ENCODE assay signal across 15 cellular contexts in genomic region chrX:115030635-115031034, GRCh38. TPM values are rescaled to one million over a fixed set of nuclear protein-coding genes. Genes with fewer than 3 reads are reported as not detected.
DNase-seq lines count a peak whose midpoint lies in the region; TF ChIP-seq lines count a peak whose summit lies in the region.
"Had no signal": no experiment of that assay in that cellular context is flagged by ENCODE, and none has a peak within 500 bp of the region (broad histone marks: within the 10 kb centered on the region; RNA-seq: fewer than 3 reads in every experiment).

No MANE protein-coding gene starts in this region.

- no peak for TF ChIP-seq CTCF in epithelial cell of esophagus (IDR thresholded peaks at IDR 0.05; ENCODE audit: insufficient read depth, low read depth, low read length, missing control alignments)
- no peak for TF ChIP-seq CTCF in stomach (IDR thresholded peaks at IDR 0.05)
- no peak for TF ChIP-seq CTCF in lower leg skin (IDR thresholded peaks at IDR 0.05)
- TF ChIP-seq CTCF in esophagus muscularis mucosa (IDR thresholded peaks at IDR 0.05), result no peak

- H3K27ac ChIP-seq in stomach (peak overlapping the region in 1 of 5 donors; percentile 44), esophagus muscularis mucosa (replicated peaks in 1 of 4) (no peak overlapping the region)

- 24 to 64% (median 41%) methylated on average over 2 of the region's 2 CpGs for WGBS in stomach, 5 donors
- WGBS in lower leg skin, 2 donors, result 21 to 48% methylated on average over 2 of the region's 2 CpGs
- WGBS in esophagus muscularis mucosa, result 71% methylated on average over 2 of the region's 2 CpGs

- no peaks in the 10 kb centered on the region for H3K36me3 ChIP-seq in stomach
- no peaks in the 10 kb centered on the region for H3K36me3 ChIP-seq in esophagus muscularis mucosa

- H3K9me3 ChIP-seq in stomach (no peaks in the 10 kb centered on the region), esophagus muscularis mucosa (no peaks in the 10 kb centered on the region)

- H3K4me1 ChIP-seq in stomach, result no peaks in the 10 kb centered on the region
- peaks cover 0 to 13% (median 4%) of the 10 kb centered on the region in 4 donors for H3K4me1 ChIP-seq in esophagus muscularis mucosa

- TF ChIP-seq POLR2A in stomach (IDR thresholded peaks at IDR 0.05) (no peak), lower leg skin (IDR thresholded peaks at IDR 0.05) (no peak), esophagus muscularis mucosa (IDR thresholded peaks at IDR 0.05; ENCODE audit: low read depth) (no peak)

- intact Hi-C loops in stomach (cut with DNase I; ENCODE audit: low total_unique reads) (no loop called here), lower leg skin (cut with DNase I; ENCODE audit: low total_unique reads) (no loop called here), esophagus muscularis mucosa (cut with DNase I) (no loop called here)

- no peaks in the 10 kb centered on the region for H3K27me3 ChIP-seq in stomach
- H3K27me3 ChIP-seq in esophagus muscularis mucosa, result peaks cover 0 to 4% (median 0%) of the 10 kb centered on the region in 4 donors

- DNase-seq in DMS79 treated with DMSO at 0.1 percent for 48 hours (lab: John Stamatoyannopoulos, UW) (peak; percentile 50), NCI-H510A (lab: John Stamatoyannopoulos, UW) (peak; percentile 53), epithelial cell of esophagus (ENCODE audit: low read depth) (peak; percentile 94), stomach (peak; percentile 27), lower leg skin (ENCODE audit: low spot score in 2 of 2) (no peak), esophagus muscularis mucosa (ENCODE audit: extremely low spot score) (no peak), NCI-H2171 (lab: John Stamatoyannopoulos, UW) (no peak)
- DNase-seq: activated CD4-positive, alpha-beta T cell treated with anti-CD3 and anti-CD28 coated beads for 4 hours; amniotic stem cell; CD4-positive, alpha-beta T cell; NCI-H1930; stimulated activated CD4-positive, alpha-beta T cell treated with anti-CD3 and anti-CD28 coated beads, Interleukin-4, amount 100 ng/mL, for 1 hour; T-helper 2 cell had no signal

- TF ChIP-seq EP300 in stomach (IDR thresholded peaks at IDR 0.05) (no peak), esophagus muscularis mucosa (IDR thresholded peaks at IDR 0.05) (no peak)

- H3K4me3 ChIP-seq in epithelial cell of esophagus (ENCODE audit: low read length), result no peak overlapping the region
- H3K4me3 ChIP-seq in stomach, result no peak overlapping the region
- H3K4me3 ChIP-seq in lower leg skin (ENCODE audit: low read depth, poor library complexity, severe bottlenecking), result no peak overlapping the region
- H3K4me3 ChIP-seq in esophagus muscularis mucosa, result no peak overlapping the region
- H3K4me3 ChIP-seq: K562 had no signal

RNA-seq across cellular contexts. Expression of gene IL13RA2, which starts 13.2 kb away (rescaled TPM):
- total RNA-seq in stomach (1 to 10 TPM in 1 of 5 donors, under 1 TPM in 1, not detected in 3; 0.55 to 1.7 TPM), lower leg skin (1 to 10 TPM in 1 of 4 donors, under 1 TPM in 1, not detected in 2; 0.29 to 1.5 TPM), esophagus muscularis mucosa (under 1 TPM in 3 of 4 donors, not detected in 1; 0.33 to 0.52 (median 0.39) TPM)
- polyA plus RNA-seq in stomach, result 1 to 10 TPM in 1 of 3 donors, under 1 TPM in 2; 0.10 to 1.9 (median 0.61) TPM
- total RNA-seq: CD4-positive, alpha-beta T cell; OCI-LY7 had no signal

Comparison
In these comparisons a context has a peak if more than half of its experiments do, and no peak if none do; other contexts are left out.
1. DNase-seq: peak in DMS79 treated with DMSO at 0.1 percent for 48 hours (single experiment), NCI-H510A (single experiment), epithelial cell of esophagus (single experiment) and stomach (single experiment); none in lower leg skin (0 of 2), esophagus muscularis mucosa (single experiment) and NCI-H2171 (single experiment).